ENCODE assay signal across 1 cellular context in the genomic region with DNA sequence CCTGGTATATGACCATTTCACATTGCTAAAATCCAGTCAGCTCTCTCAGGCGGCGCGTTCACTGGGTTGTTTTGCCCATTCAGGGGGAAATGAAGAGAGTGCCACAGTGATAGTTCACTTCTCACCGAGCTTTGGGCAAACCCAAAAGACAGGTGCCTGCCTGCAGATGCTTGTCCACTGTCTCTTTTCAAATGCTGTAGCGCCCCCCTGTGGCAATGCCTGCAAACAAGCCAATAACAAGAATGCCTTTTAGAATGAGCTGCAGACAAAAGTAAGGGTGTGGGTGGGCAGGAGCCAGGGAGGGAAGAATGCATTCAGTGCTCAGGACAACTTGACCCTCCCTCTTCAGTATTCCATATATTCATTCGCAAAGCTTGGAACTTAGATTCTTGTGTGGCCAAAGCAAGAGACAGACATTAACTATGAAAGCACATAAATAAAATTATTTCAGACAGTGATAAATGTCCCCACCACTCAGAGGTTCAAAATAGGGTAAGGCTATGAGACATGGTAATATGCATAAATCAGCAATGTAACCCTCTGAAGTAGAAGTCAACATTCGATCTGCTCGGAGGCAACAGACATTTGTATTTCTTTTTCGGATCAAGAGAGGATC.
TF ChIP-seq lines count a peak whose summit lies in the region.

No MANE protein-coding gene starts in this region.

TF ChIP-seq in GM23338, 12 proteins besides CTCF, POLR2A, EP300 and RAD21 (continued from another document):
- no peak for TF ChIP-seq ETS1 (IDR thresholded peaks at IDR 0.05)
- TF ChIP-seq STAT1 (IDR thresholded peaks at IDR 0.05; ENCODE audit: unreplicated experiment) = no peak
- TF ChIP-seq EZH2 (IDR thresholded peaks at IDR 0.05; ENCODE audit: low read depth, unreplicated experiment) = no peak
TF ChIP-seq in GM23338: peak in this region for 0.
